Comparison of ENCODE assay signal across 1 cellular context in the genomic region with DNA sequence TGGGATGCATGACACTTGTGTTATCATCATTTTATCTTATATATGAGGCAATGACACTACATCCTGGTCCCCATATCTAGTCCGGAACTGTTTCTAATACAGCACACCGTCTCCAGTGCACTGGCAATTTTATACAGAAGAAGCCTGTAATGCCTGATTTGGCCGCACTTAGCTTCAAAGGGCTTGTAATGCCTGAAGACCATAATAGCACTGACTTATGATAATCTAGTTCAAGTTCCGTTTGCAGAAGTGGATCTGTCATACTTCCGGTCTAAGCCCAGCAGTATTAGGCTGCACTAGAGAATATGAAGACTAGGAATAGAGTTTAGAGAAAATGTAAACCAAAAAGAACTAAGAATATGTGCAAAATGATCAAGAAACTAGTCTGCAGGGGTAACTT.
TF ChIP-seq lines count a peak whose summit lies in the region.

No MANE protein-coding gene starts in this region.

TF ChIP-seq in HEK293, 187 proteins besides CTCF, POLR2A, EP300 and RAD21 (continued from another document):
- TF ChIP-seq ZNF704 (tag by site-specific recombination; IDR thresholded peaks at IDR 0.05), result no peak
- no peak for TF ChIP-seq ZNF561 (tag by site-specific recombination; IDR thresholded peaks at IDR 0.05; ENCODE audit: borderline replicate concordance)
- TF ChIP-seq ZNF239 (tag by site-specific recombination; IDR thresholded peaks at IDR 0.05), result no peak
- no peak for TF ChIP-seq ZNF391 (tag by site-specific recombination; IDR thresholded peaks at IDR 0.05; ENCODE audit: borderline replicate concordance, low read depth)
